In the genomic region with DNA sequence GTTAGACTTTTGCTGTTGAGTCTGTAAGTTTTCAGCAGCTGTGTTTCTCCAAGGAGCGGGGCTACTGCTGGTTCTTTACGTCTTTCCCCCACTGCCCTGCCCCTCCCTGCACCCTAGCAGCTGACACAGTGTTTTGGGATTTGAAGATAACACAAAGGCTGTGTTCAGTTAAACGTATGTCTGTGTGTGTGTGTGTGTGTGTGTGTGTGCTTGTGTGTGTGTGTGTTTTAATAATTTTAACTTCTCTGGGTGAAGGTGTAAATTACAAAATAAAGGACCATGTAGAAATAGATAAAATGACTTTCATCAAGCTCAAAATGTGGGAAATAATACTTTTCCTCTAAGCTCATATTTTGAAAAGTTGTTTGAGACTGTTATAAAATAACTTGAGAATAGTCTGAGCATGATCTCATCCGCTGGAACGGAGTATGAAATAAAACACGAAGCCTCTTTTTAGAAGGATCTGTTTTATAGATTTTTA, we compare ENCODE assay signal across 9 cellular contexts. TPM values are rescaled to one million over a fixed set of nuclear protein-coding genes. Genes with fewer than 3 reads are reported as not detected.
DNase-seq lines count a peak whose midpoint lies in the region; ATAC-seq and TF ChIP-seq lines count a peak whose summit lies in the region.
"Had no signal": no experiment of that assay in that cellular context is flagged by ENCODE, and none has a peak within 500 bp of the region (broad histone marks: within the 10 kb centered on the region; RNA-seq: fewer than 3 reads in every experiment).

No MANE protein-coding gene starts in this region.

- H3K36me3 ChIP-seq in thoracic aorta: no peaks in the 10 kb centered on the region

- no peaks in the 10 kb centered on the region for H3K9me3 Mint-ChIP-seq in natural killer cell

- peaks cover 45 to 93% of the 10 kb centered on the region in 2 donors for H3K4me1 ChIP-seq in thoracic aorta (ENCODE audit: control insufficient read depth in 1 of 2, low read depth in 2 of 2)

- DNase-seq in NCI-H69 (lab: John Stamatoyannopoulos, UW) (peak; percentile 17), coronary artery (ENCODE audit: low spot score) (no peak), left kidney (ENCODE audit: low read depth, low spot score) (peak; percentile 53), thoracic aorta (ENCODE audit: low spot score) (no peak), NCI-H1092 (lab: John Stamatoyannopoulos, UW) (no peak), natural killer cell (no peak), NCI-H524 (lab: John Stamatoyannopoulos, UW) (no peak)
- DNase-seq in central memory CD4-positive, alpha-beta T cell: no peak
- DNase-seq: stimulated activated CD4-positive, alpha-beta T cell treated with anti-CD3 and anti-CD28 coated beads, Interleukin-2, amount 100 ng/mL, for 24 hours had no signal

- peaks cover 29 to 43% of the 10 kb centered on the region in 2 donors for H3K4me1 Mint-ChIP-seq in natural killer cell

- peak overlapping the region; percentile 66 for H3K4me3 ChIP-seq in coronary artery
- peak overlapping the region; percentile 67 for H3K4me3 ChIP-seq in thoracic aorta

- H3K27me3 Mint-ChIP-seq in natural killer cell (ENCODE audit: low read depth in 2 of 2): no peaks in the 10 kb centered on the region

- H3K4me3 Mint-ChIP-seq in natural killer cell: no peak overlapping the region

- H3K27ac ChIP-seq in coronary artery: peak overlapping the region; percentile 87 to 99
- peak overlapping the region; percentile 98 to 99 for H3K27ac ChIP-seq in thoracic aorta

- no peak overlapping the region for H3K27ac Mint-ChIP-seq in natural killer cell

- TF ChIP-seq CTCF in coronary artery (IDR thresholded peaks at IDR 0.05) (no peak), thoracic aorta (IDR thresholded peaks at IDR 0.05) (no peak), natural killer cell (IDR thresholded peaks at IDR 0.05) (no peak)

- intact Hi-C loops in natural killer cell (cut with micrococcal nuclease): no loop called here

- no peaks in the 10 kb centered on the region for H3K9me3 ChIP-seq in thoracic aorta

- H3K27me3 ChIP-seq in thoracic aorta (replicated peaks; ENCODE audit: insufficient read depth): no peaks in the 10 kb centered on the region

- ATAC-seq in thoracic aorta (ENCODE audit: insufficient number of reproducible peaks, low FRiP score, low read depth) (peak; percentile 40), natural killer cell (no peak)

- H3K36me3 Mint-ChIP-seq in natural killer cell: no peaks in the 10 kb centered on the region

RNA-seq across cellular contexts. Expression of a gene that starts 10.9 kb away (rescaled TPM):
- total RNA-seq in thoracic aorta (100 to 1,000 TPM in 1 of 2 donors, 10 to 100 TPM in 1; 62.8 to 123 TPM), natural killer cell (10 to 100 TPM; 49.7 to 65.6 (median 53.8) TPM)

RNA-seq across cellular contexts. Expression of a gene that starts 50.7 kb away (rescaled TPM):
- total RNA-seq in thoracic aorta: not detected
- total RNA-seq in natural killer cell: not detected

Comparison
In these comparisons a context has a peak if more than half of its experiments do, and no peak if none do; other contexts are left out.
1. DNase-seq: peak in NCI-H69 (single experiment) and left kidney (single experiment); none in coronary artery (single experiment), thoracic aorta (single experiment), NCI-H1092 (single experiment), central memory CD4-positive, alpha-beta T cell (single experiment), natural killer cell (single experiment) and NCI-H524 (0 of 2).